Comparison of ENCODE assay signal across 8 cellular contexts in genomic region chr15:45279024-45279697, GRCh38. TPM values are rescaled to one million over a fixed set of nuclear protein-coding genes. Genes with fewer than 3 reads are reported as not detected.
A peak's percentile ranks its signal among the peaks of the same experiment; 100 is the strongest.
DNase-seq lines count a peak whose midpoint lies in the region; ATAC-seq and TF ChIP-seq lines count a peak whose summit lies in the region.

No MANE protein-coding gene starts in this region.

- peak overlapping the region; percentile 93 for H3K4me3 Mint-ChIP-seq in activated naive CD8-positive, alpha-beta T cell treated with anti-CD3 and anti-CD28 coated beads for 36 hours
- peak overlapping the region; percentile 94 for H3K4me3 Mint-ChIP-seq in glutamatergic neuron (ENCODE audit: unreplicated experiment)

- no peaks in the 10 kb centered on the region for H3K9me3 Mint-ChIP-seq in activated naive CD8-positive, alpha-beta T cell treated with anti-CD3 and anti-CD28 coated beads for 36 hours
- no peaks in the 10 kb centered on the region for H3K9me3 Mint-ChIP-seq in glutamatergic neuron (ENCODE audit: unreplicated experiment)

- H3K36me3 ChIP-seq in testis (ENCODE audit: low read depth, missing control alignments): no peaks in the 10 kb centered on the region

- peaks cover 17% of the 10 kb centered on the region for H3K4me1 Mint-ChIP-seq in activated naive CD8-positive, alpha-beta T cell treated with anti-CD3 and anti-CD28 coated beads for 36 hours
- H3K4me1 Mint-ChIP-seq in glutamatergic neuron (ENCODE audit: low read depth, unreplicated experiment): peaks cover 3% of the 10 kb centered on the region

- intact Hi-C loops in testis (cut with DNase I; ENCODE audit: low total_unique reads): no loop called here

- H3K27me3 ChIP-seq in testis: no peaks in the 10 kb centered on the region

- TF ChIP-seq CTCF in glutamatergic neuron (IDR thresholded peaks at IDR 0.05; ENCODE audit: partially characterized antibody, unreplicated experiment) (no peak), omental fat pad (IDR thresholded peaks at IDR 0.05) (no peak), testis (IDR thresholded peaks at IDR 0.05) (peak in 1 of 3 experiments; percentile 15)

- peak overlapping the region; percentile 63 to 64 for H3K4me3 ChIP-seq in testis

- H3K9me3 ChIP-seq in testis: no peaks in the 10 kb centered on the region

- ATAC-seq in HG02642 (IDR thresholded peaks at IDR 0.05; ENCODE audit: poor library complexity, unreplicated experiment) (peak; percentile 100), omental fat pad (ENCODE audit: low FRiP score) (peak; percentile 100)

- 1 to 4% methylated on average over 33 of the region's 33 CpGs for WGBS in testis, 2 donors

- H3K4me1 ChIP-seq in testis: peaks cover 6% of the 10 kb centered on the region

- H3K27me3 Mint-ChIP-seq in activated naive CD8-positive, alpha-beta T cell treated with anti-CD3 and anti-CD28 coated beads for 36 hours: peaks cover under 1% of the 10 kb centered on the region
- H3K27me3 Mint-ChIP-seq in glutamatergic neuron (ENCODE audit: unreplicated experiment): peaks cover 4% of the 10 kb centered on the region

- peak; percentile 67 for TF ChIP-seq POLR2A in GM10847 (IDR thresholded peaks at IDR 0.05; ENCODE audit: extremely low read depth, insufficient read length)
- peak; percentile 3 for TF ChIP-seq POLR2A in testis (IDR thresholded peaks at IDR 0.05)

- DNase-seq in NCI-H1105 (lab: John Stamatoyannopoulos, UW) (peak; percentile 88), SKM-1 (lab: John Stamatoyannopoulos, UW; ENCODE audit: unreplicated experiment) (peak; percentile 94), glutamatergic neuron (peak; percentile 97), omental fat pad (ENCODE audit: low spot score) (peak; percentile 85), testis (peak; percentile 98)
- peak; percentile 95 for DNase-seq in activated naive CD8-positive, alpha-beta T cell treated with anti-CD3 and anti-CD28 coated beads for 36 hours

- no peaks in the 10 kb centered on the region for H3K36me3 Mint-ChIP-seq in activated naive CD8-positive, alpha-beta T cell treated with anti-CD3 and anti-CD28 coated beads for 36 hours
- H3K36me3 Mint-ChIP-seq in glutamatergic neuron (ENCODE audit: unreplicated experiment): no peaks in the 10 kb centered on the region

- H3K27ac Mint-ChIP-seq in activated naive CD8-positive, alpha-beta T cell treated with anti-CD3 and anti-CD28 coated beads for 36 hours: peak overlapping the region; percentile 90
- peak overlapping the region; percentile 80 for H3K27ac Mint-ChIP-seq in glutamatergic neuron (ENCODE audit: unreplicated experiment)

- peak overlapping the region; percentile 71 to 84 for H3K27ac ChIP-seq in testis

RNA-seq across cellular contexts. Expression of gene SLC28A2, which starts 27.1 kb away (rescaled TPM):
- not detected for total RNA-seq in activated naive CD8-positive, alpha-beta T cell treated with anti-CD3 and anti-CD28 coated beads for 36 hours
- not detected for total RNA-seq in glutamatergic neuron (ENCODE audit: unreplicated experiment)
- not detected for total RNA-seq in omental fat pad
- total RNA-seq in testis: under 1 TPM in 1 of 2 donors, not detected in 1; 0.81 TPM
- polyA plus RNA-seq in testis (ENCODE audit: insufficient read depth, low read depth, low replicate concordance): not detected

Comparison
In these comparisons a context has a peak if more than half of its experiments do, and no peak if none do; other contexts are left out.
1. Peak in every context shown above with its lines: DNase-seq, ATAC-seq, H3K4me3 ChIP-seq and H3K27ac ChIP-seq.